1 cellular context compared by ENCODE assay signal in the genomic region with DNA sequence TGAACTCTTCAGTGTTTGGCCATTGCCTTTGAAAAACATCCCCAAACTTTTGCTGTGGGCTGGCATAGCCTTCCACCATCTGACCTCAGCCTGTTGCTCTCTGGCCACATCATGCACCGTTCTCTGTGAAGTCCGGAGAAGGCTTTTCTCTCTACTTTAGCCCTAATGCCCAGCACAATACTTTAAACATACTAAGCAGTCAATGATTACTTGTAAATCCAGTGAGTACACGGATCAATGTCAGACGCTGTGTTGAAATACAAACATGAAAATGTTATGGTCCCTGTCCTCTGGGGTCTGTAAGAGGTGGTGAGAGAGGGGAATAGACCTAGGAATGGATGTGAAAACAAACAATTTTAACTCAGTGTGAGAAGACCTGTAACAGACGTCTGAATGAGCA.
TF ChIP-seq lines count a peak whose summit lies in the region.

No MANE protein-coding gene starts in this region.

TF ChIP-seq in HepG2, 621 proteins besides CTCF, POLR2A, EP300 and RAD21 (continued from another document):
- TF ChIP-seq, protein P1, sequence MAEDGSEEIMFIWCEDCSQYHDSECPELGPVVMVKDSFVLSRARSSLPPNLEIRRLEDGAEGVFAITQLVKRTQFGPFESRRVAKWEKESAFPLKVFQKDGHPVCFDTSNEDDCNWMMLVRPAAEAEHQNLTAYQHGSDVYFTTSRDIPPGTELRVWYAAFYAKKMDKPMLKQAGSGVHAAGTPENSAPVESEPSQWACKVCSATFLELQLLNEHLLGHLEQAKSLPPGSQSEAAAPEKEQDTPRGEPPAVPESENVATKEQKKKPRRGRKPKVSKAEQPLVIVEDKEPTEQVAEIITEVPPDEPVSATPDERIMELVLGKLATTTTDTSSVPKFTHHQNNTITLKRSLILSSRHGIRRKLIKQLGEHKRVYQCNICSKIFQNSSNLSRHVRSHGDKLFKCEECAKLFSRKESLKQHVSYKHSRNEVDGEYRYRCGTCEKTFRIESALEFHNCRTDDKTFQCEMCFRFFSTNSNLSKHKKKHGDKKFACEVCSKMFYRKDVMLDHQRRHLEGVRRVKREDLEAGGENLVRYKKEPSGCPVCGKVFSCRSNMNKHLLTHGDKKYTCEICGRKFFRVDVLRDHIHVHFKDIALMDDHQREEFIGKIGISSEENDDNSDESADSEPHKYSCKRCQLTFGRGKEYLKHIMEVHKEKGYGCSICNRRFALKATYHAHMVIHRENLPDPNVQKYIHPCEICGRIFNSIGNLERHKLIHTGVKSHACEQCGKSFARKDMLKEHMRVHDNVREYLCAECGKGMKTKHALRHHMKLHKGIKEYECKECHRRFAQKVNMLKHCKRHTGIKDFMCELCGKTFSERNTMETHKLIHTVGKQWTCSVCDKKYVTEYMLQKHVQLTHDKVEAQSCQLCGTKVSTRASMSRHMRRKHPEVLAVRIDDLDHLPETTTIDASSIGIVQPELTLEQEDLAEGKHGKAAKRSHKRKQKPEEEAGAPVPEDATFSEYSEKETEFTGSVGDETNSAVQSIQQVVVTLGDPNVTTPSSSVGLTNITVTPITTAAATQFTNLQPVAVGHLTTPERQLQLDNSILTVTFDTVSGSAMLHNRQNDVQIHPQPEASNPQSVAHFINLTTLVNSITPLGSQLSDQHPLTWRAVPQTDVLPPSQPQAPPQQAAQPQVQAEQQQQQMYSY (CRISPR knock-in tag; IDR thresholded peaks at IDR 0.05): peak; percentile 33; the same call in 1 of the 2 replicates
- TF ChIP-seq ZNF264 (CRISPR knock-in tag; IDR thresholded peaks at IDR 0.05): no peak
- TF ChIP-seq, protein P2, sequence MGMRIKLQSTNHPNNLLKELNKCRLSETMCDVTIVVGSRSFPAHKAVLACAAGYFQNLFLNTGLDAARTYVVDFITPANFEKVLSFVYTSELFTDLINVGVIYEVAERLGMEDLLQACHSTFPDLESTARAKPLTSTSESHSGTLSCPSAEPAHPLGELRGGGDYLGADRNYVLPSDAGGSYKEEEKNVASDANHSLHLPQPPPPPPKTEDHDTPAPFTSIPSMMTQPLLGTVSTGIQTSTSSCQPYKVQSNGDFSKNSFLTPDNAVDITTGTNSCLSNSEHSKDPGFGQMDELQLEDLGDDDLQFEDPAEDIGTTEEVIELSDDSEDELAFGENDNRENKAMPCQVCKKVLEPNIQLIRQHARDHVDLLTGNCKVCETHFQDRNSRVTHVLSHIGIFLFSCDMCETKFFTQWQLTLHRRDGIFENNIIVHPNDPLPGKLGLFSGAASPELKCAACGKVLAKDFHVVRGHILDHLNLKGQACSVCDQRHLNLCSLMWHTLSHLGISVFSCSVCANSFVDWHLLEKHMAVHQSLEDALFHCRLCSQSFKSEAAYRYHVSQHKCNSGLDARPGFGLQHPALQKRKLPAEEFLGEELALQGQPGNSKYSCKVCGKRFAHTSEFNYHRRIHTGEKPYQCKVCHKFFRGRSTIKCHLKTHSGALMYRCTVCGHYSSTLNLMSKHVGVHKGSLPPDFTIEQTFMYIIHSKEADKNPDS (CRISPR knock-in tag; IDR thresholded peaks at IDR 0.05): peak; percentile 68; the same call in 1 of the 2 replicates
- no peak for TF ChIP-seq ZNF235 (CRISPR knock-in tag; IDR thresholded peaks at IDR 0.05; ENCODE audit: borderline replicate concordance)
- TF ChIP-seq SPEN (CRISPR knock-in tag; IDR thresholded peaks at IDR 0.05; ENCODE audit: low read depth): no peak
- no peak for TF ChIP-seq ZNF562 (CRISPR knock-in tag; IDR thresholded peaks at IDR 0.05; ENCODE audit: borderline replicate concordance)
- TF ChIP-seq, protein P3, sequence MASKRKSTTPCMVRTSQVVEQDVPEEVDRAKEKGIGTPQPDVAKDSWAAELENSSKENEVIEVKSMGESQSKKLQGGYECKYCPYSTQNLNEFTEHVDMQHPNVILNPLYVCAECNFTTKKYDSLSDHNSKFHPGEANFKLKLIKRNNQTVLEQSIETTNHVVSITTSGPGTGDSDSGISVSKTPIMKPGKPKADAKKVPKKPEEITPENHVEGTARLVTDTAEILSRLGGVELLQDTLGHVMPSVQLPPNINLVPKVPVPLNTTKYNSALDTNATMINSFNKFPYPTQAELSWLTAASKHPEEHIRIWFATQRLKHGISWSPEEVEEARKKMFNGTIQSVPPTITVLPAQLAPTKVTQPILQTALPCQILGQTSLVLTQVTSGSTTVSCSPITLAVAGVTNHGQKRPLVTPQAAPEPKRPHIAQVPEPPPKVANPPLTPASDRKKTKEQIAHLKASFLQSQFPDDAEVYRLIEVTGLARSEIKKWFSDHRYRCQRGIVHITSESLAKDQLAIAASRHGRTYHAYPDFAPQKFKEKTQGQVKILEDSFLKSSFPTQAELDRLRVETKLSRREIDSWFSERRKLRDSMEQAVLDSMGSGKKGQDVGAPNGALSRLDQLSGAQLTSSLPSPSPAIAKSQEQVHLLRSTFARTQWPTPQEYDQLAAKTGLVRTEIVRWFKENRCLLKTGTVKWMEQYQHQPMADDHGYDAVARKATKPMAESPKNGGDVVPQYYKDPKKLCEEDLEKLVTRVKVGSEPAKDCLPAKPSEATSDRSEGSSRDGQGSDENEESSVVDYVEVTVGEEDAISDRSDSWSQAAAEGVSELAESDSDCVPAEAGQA (IDR thresholded peaks at IDR 0.05; ENCODE audit: low read depth): no peak
- TF ChIP-seq, protein P3 (CRISPR knock-in tag; IDR thresholded peaks at IDR 0.05; ENCODE audit: borderline replicate concordance): no peak
- no peak for TF ChIP-seq ATF1 (CRISPR knock-in tag; IDR thresholded peaks at IDR 0.05)
- TF ChIP-seq, protein P4, sequence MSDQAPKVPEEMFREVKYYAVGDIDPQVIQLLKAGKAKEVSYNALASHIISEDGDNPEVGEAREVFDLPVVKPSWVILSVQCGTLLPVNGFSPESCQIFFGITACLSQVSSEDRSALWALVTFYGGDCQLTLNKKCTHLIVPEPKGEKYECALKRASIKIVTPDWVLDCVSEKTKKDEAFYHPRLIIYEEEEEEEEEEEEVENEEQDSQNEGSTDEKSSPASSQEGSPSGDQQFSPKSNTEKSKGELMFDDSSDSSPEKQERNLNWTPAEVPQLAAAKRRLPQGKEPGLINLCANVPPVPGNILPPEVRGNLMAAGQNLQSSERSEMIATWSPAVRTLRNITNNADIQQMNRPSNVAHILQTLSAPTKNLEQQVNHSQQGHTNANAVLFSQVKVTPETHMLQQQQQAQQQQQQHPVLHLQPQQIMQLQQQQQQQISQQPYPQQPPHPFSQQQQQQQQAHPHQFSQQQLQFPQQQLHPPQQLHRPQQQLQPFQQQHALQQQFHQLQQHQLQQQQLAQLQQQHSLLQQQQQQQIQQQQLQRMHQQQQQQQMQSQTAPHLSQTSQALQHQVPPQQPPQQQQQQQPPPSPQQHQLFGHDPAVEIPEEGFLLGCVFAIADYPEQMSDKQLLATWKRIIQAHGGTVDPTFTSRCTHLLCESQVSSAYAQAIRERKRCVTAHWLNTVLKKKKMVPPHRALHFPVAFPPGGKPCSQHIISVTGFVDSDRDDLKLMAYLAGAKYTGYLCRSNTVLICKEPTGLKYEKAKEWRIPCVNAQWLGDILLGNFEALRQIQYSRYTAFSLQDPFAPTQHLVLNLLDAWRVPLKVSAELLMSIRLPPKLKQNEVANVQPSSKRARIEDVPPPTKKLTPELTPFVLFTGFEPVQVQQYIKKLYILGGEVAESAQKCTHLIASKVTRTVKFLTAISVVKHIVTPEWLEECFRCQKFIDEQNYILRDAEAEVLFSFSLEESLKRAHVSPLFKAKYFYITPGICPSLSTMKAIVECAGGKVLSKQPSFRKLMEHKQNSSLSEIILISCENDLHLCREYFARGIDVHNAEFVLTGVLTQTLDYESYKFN (CRISPR knock-in tag; conservative IDR thresholded peaks at IDR 0.05): peak; percentile 70
- no peak for TF ChIP-seq KLF13 (CRISPR knock-in tag; IDR thresholded peaks at IDR 0.05)
- TF ChIP-seq KLF6 (CRISPR knock-in tag; IDR thresholded peaks at IDR 0.05): no peak
- 0 out of 2 replicates have a peak, but pooled peaks have one; percentile 25 for TF ChIP-seq REPIN1 (CRISPR knock-in tag; IDR thresholded peaks at IDR 0.05; ENCODE audit: borderline replicate concordance, low read depth)
- peak; percentile 57; the same call in 1 of the 2 replicates for TF ChIP-seq FOXA3 (CRISPR knock-in tag; IDR thresholded peaks at IDR 0.05)
- TF ChIP-seq, protein P5, sequence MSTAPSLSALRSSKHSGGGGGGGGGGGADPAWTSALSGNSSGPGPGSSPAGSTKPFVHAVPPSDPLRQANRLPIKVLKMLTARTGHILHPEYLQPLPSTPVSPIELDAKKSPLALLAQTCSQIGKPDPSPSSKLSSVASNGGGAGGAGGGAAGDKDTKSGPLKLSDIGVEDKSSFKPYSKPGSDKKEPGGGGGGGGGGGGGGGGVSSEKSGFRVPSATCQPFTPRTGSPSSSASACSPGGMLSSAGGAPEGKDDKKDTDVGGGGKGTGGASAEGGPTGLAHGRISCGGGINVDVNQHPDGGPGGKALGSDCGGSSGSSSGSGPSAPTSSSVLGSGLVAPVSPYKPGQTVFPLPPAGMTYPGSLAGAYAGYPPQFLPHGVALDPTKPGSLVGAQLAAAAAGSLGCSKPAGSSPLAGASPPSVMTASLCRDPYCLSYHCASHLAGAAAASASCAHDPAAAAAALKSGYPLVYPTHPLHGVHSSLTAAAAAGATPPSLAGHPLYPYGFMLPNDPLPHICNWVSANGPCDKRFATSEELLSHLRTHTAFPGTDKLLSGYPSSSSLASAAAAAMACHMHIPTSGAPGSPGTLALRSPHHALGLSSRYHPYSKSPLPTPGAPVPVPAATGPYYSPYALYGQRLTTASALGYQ (CRISPR knock-in tag; IDR thresholded peaks at IDR 0.05): no peak
- no peak for TF ChIP-seq RELA (CRISPR knock-in tag; IDR thresholded peaks at IDR 0.05)
- peak; percentile 68; the same call in 1 of the 2 replicates for TF ChIP-seq GATAD2A (CRISPR knock-in tag; IDR thresholded peaks at IDR 0.05)
- no peak for TF ChIP-seq GZF1 (CRISPR knock-in tag; IDR thresholded peaks at IDR 0.05)
- TF ChIP-seq BCL6 (CRISPR knock-in tag; IDR thresholded peaks at IDR 0.05): peak; percentile 70
- TF ChIP-seq, protein P6, sequence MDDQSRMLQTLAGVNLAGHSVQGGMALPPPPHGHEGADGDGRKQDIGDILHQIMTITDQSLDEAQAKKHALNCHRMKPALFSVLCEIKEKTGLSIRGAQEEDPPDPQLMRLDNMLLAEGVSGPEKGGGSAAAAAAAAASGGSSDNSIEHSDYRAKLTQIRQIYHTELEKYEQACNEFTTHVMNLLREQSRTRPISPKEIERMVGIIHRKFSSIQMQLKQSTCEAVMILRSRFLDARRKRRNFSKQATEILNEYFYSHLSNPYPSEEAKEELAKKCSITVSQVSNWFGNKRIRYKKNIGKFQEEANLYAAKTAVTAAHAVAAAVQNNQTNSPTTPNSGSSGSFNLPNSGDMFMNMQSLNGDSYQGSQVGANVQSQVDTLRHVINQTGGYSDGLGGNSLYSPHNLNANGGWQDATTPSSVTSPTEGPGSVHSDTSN (CRISPR knock-in tag; IDR thresholded peaks at IDR 0.05; ENCODE audit: borderline replicate concordance): no peak
- TF ChIP-seq HNRNPK (IDR thresholded peaks at IDR 0.05; ENCODE audit: low read depth, low read length, poor library complexity, severe bottlenecking): no peak
- TF ChIP-seq EED (CRISPR knock-in tag; IDR thresholded peaks at IDR 0.05): no peak
- peak; percentile 24; the same call in 1 of the 2 replicates for TF ChIP-seq HNF4A (CRISPR knock-in tag; IDR thresholded peaks at IDR 0.05)
- peak; percentile 86 for TF ChIP-seq PITX1 (CRISPR knock-in tag; IDR thresholded peaks at IDR 0.05)
- TF ChIP-seq, protein P7, sequence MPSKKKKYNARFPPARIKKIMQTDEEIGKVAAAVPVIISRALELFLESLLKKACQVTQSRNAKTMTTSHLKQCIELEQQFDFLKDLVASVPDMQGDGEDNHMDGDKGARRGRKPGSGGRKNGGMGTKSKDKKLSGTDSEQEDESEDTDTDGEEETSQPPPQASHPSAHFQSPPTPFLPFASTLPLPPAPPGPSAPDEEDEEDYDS (CRISPR knock-in tag; IDR thresholded peaks at IDR 0.05): no peak
- TF ChIP-seq NCOA2 (CRISPR knock-in tag; IDR thresholded peaks at IDR 0.05): peak; percentile 20; the same call in 1 of the 2 replicates
- TF ChIP-seq, protein P8, sequence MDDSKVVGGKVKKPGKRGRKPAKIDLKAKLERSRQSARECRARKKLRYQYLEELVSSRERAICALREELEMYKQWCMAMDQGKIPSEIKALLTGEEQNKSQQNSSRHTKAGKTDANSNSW (CRISPR knock-in tag; IDR thresholded peaks at IDR 0.05; ENCODE audit: borderline replicate concordance): no peak
- TF ChIP-seq ZNF543 (CRISPR knock-in tag; IDR thresholded peaks at IDR 0.05): no peak
